ENCODE assay signal across 8 cellular contexts in the genomic region with DNA sequence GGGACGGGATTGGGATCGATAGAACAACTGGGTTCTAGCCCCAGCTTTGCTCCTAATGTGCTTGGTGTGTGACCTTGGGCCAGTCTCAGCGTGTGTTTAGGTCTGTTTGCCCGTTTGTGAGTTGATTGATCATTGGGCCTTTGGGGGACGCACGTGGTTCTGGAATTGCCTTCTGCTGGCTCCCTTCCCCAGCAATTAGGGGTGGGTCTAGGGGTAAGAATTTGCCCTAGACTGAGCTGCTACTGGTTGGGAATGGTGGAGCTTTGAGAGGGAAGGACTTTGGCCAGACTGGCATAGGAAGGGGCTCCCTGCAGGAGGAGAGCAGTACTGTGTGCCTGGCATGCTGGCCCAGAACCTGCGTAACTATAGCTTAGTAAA. TPM values are rescaled to one million over a fixed set of nuclear protein-coding genes. Genes with fewer than 3 reads are reported as not detected.
DNase-seq lines count a peak whose midpoint lies in the region; ATAC-seq and TF ChIP-seq lines count a peak whose summit lies in the region.

No MANE protein-coding gene starts in this region.

- H3K27me3 Mint-ChIP-seq in activated naive CD4-positive, alpha-beta T cell treated with anti-CD3 and anti-CD28 coated beads, Interleukin-2, amount 50 U/mL, for 24 hours: peaks cover 30% of the 10 kb centered on the region

- H3K9me3 ChIP-seq in ascending aorta (no peaks in the 10 kb centered on the region), mucosa of stomach (ENCODE audit: control insufficient read depth, low read length) (no peaks in the 10 kb centered on the region), upper lobe of left lung (no peaks in the 10 kb centered on the region)

- no peak for TF ChIP-seq EP300 in upper lobe of left lung (IDR thresholded peaks at IDR 0.05)

- intact Hi-C loops in ascending aorta (cut with DNase I): no loop called here

- ATAC-seq in activated naive CD4-positive, alpha-beta T cell treated with anti-CD3 and anti-CD28 coated beads, Interleukin-2, amount 50 U/mL, for 72 hours: no peak
- ATAC-seq in upper lobe of left lung (ENCODE audit: low FRiP score in 2 of 2): no peak
- no peak for ATAC-seq in GM19035 (IDR thresholded peaks at IDR 0.05; ENCODE audit: unreplicated experiment)
- no peak for ATAC-seq in GM21360 (IDR thresholded peaks at IDR 0.05; ENCODE audit: unreplicated experiment)

- no peak for DNase-seq in activated naive CD4-positive, alpha-beta T cell treated with anti-CD3 and anti-CD28 coated beads, Interleukin-2, amount 50 U/mL, for 72 hours (ENCODE audit: low spot score in 2 of 2)
- DNase-seq in ascending aorta (ENCODE audit: low spot score in 2 of 2) (no peak), upper lobe of left lung (no peak), NCI-H1105 (lab: John Stamatoyannopoulos, UW) (no peak)

- H3K9ac ChIP-seq in mucosa of stomach (ENCODE audit: low read length): peak overlapping the region; percentile 65

- H3K4me1 ChIP-seq in ascending aorta: peaks cover 13 to 27% of the 10 kb centered on the region in 2 donors
- H3K4me1 ChIP-seq in mucosa of stomach (ENCODE audit: control insufficient read depth, insufficient read depth, low read length): peaks cover 56% of the 10 kb centered on the region
- peaks cover 50 to 70% (median 64%) of the 10 kb centered on the region in 4 donors for H3K4me1 ChIP-seq in upper lobe of left lung

- no peak for TF ChIP-seq POLR2A in upper lobe of left lung (IDR thresholded peaks at IDR 0.05)

- no peak overlapping the region for H3K27ac Mint-ChIP-seq in activated naive CD4-positive, alpha-beta T cell treated with anti-CD3 and anti-CD28 coated beads, Interleukin-2, amount 50 U/mL, for 24 hours
- H3K27ac Mint-ChIP-seq in activated naive CD4-positive, alpha-beta T cell treated with anti-CD3 and anti-CD28 coated beads, Interleukin-2, amount 50 U/mL, for 72 hours: no peak overlapping the region

- H3K4me1 Mint-ChIP-seq in activated naive CD4-positive, alpha-beta T cell treated with anti-CD3 and anti-CD28 coated beads, Interleukin-2, amount 50 U/mL, for 24 hours: peaks cover 26% of the 10 kb centered on the region

- H3K36me3 ChIP-seq in ascending aorta (no peaks in the 10 kb centered on the region), mucosa of stomach (ENCODE audit: control insufficient read depth, insufficient read depth, low read length) (no peaks in the 10 kb centered on the region), upper lobe of left lung (peaks cover 0 to 4% (median 0%) of the 10 kb centered on the region in 4 donors)

- TF ChIP-seq CTCF in ascending aorta (IDR thresholded peaks at IDR 0.05) (no peak), upper lobe of left lung (IDR thresholded peaks at IDR 0.05) (peak in 1 of 6 experiments; percentile 22)

- H3K9me3 Mint-ChIP-seq in activated naive CD4-positive, alpha-beta T cell treated with anti-CD3 and anti-CD28 coated beads, Interleukin-2, amount 50 U/mL, for 24 hours: no peaks in the 10 kb centered on the region
- no peaks in the 10 kb centered on the region for H3K9me3 Mint-ChIP-seq in activated naive CD4-positive, alpha-beta T cell treated with anti-CD3 and anti-CD28 coated beads, Interleukin-2, amount 50 U/mL, for 72 hours

- 12 to 13% methylated on average over 5 to 7 of the region's 7 CpGs for WGBS in upper lobe of left lung, 2 donors

- peak overlapping the region; percentile 86 for H3K4me3 Mint-ChIP-seq in activated naive CD4-positive, alpha-beta T cell treated with anti-CD3 and anti-CD28 coated beads, Interleukin-2, amount 50 U/mL, for 24 hours

- no peaks in the 10 kb centered on the region for H3K36me3 Mint-ChIP-seq in activated naive CD4-positive, alpha-beta T cell treated with anti-CD3 and anti-CD28 coated beads, Interleukin-2, amount 50 U/mL, for 24 hours
- no peaks in the 10 kb centered on the region for H3K36me3 Mint-ChIP-seq in activated naive CD4-positive, alpha-beta T cell treated with anti-CD3 and anti-CD28 coated beads, Interleukin-2, amount 50 U/mL, for 72 hours

- H3K27me3 ChIP-seq in ascending aorta (no peaks in the 10 kb centered on the region), mucosa of stomach (ENCODE audit: control insufficient read depth, insufficient read depth, low read length) (peaks cover 21% of the 10 kb centered on the region), upper lobe of left lung (no peaks in the 10 kb centered on the region)

- peak overlapping the region; percentile 63 for H3K4me3 ChIP-seq in ascending aorta
- H3K4me3 ChIP-seq in mucosa of stomach (ENCODE audit: low read length): no peak overlapping the region
- peak overlapping the region; percentile 32 to 71 (median 63) for H3K4me3 ChIP-seq in upper lobe of left lung

- H3K27ac ChIP-seq in ascending aorta: peak overlapping the region in 1 of 2 donors; percentile 25
- H3K27ac ChIP-seq in upper lobe of left lung: peak overlapping the region; percentile 78 to 87 (median 80)

RNA-seq across cellular contexts. Expression of gene SPNS2, which starts 1.5 kb away (rescaled TPM):
- under 1 TPM; 0.16 to 0.64 TPM for total RNA-seq in activated naive CD4-positive, alpha-beta T cell treated with anti-CD3 and anti-CD28 coated beads, Interleukin-2, amount 50 U/mL, for 72 hours
- total RNA-seq in ascending aorta (107 TPM), upper lobe of left lung (10 to 100 TPM; 41.8 to 89.1 (median 55.2) TPM)

RNA-seq across cellular contexts. Expression of gene MYBBP1A, which starts 55.0 kb away (rescaled TPM):
- 10 to 100 TPM; 62.3 to 71.3 TPM for total RNA-seq in activated naive CD4-positive, alpha-beta T cell treated with anti-CD3 and anti-CD28 coated beads, Interleukin-2, amount 50 U/mL, for 72 hours
- 94.5 TPM for total RNA-seq in ascending aorta
- total RNA-seq in upper lobe of left lung: 100 to 1,000 TPM in 1 of 6 donors, 10 to 100 TPM in 5; 45.2 to 151 (median 57.3) TPM

Comparison
In these comparisons a context has a peak if more than half of its experiments do, and no peak if none do; other contexts are left out.
1. RNA of gene SPNS2, which starts 1.5 kb away (total RNA-seq): 107 TPM in ascending aorta (single experiment) and 41.8 to 89.1 TPM in upper lobe of left lung; 0.16 to 0.64 TPM in activated naive CD4-positive, alpha-beta T cell treated with anti-CD3 and anti-CD28 coated beads, Interleukin-2, amount 50 U/mL, for 72 hours; every median in the first group is over 10 times any median in the second.